22 cellular contexts compared by ENCODE assay signal in genomic region chr5:97141539-97141938, GRCh38. TPM values are rescaled to one million over a fixed set of nuclear protein-coding genes. Genes with fewer than 3 reads are reported as not detected.
DNase-seq lines count a peak whose midpoint lies in the region; ATAC-seq, FAIRE-seq and TF ChIP-seq lines count a peak whose summit lies in the region.
"Had no signal": no experiment of that assay in that cellular context is flagged by ENCODE, and none has a peak within 500 bp of the region (broad histone marks: within the 10 kb centered on the region; RNA-seq: fewer than 3 reads in every experiment).

No MANE protein-coding gene starts in this region.

- H3K27me3 Mint-ChIP-seq in naive thymus-derived CD8-positive, alpha-beta T cell = peaks cover 0 to 3% (median 3%) of the 10 kb centered on the region in 5 donors

- no peaks in the 10 kb centered on the region for H3K36me3 ChIP-seq in cardiac muscle cell
- H3K36me3 ChIP-seq in heart right ventricle = no peaks in the 10 kb centered on the region
- H3K36me3 ChIP-seq in neural cell (ENCODE audit: insufficient read depth, low read length) = no peaks in the 10 kb centered on the region
- H3K36me3 ChIP-seq in kidney (ENCODE audit: control insufficient read depth in 1 of 2, insufficient read depth in 2 of 2, low read length in 2 of 2) = no peaks in the 10 kb centered on the region
- H3K36me3 ChIP-seq: BE2C had no signal

- H3K9me3 Mint-ChIP-seq in naive thymus-derived CD8-positive, alpha-beta T cell = no peaks in the 10 kb centered on the region
- H3K9me3 Mint-ChIP-seq: CD4-positive, alpha-beta memory T cell; H9 had no signal

- intact Hi-C loops in heart right ventricle (cut with DNase I) = loop anchor here in 9 of 10 donors (5.0 to 10.0 kb wide), 9 partner anchors 97 to 527 kb away; no protein-coding TSS in a partner anchor
- intact Hi-C loops in kidney (cut with DNase I) = no loop called here

- H3K27ac ChIP-seq in cardiac muscle cell (peak overlapping the region; percentile 85), heart right ventricle (no peak overlapping the region), neural cell (ENCODE audit: low read length) (no peak overlapping the region), kidney (ENCODE audit: low read depth in 2 of 2, low read length in 2 of 2) (no peak overlapping the region)
- H3K27ac ChIP-seq: HL-60, PC-9 had no signal

- H3K4me3 ChIP-seq in cardiac muscle cell = peak overlapping the region; percentile 59
- no peak overlapping the region for H3K4me3 ChIP-seq in heart right ventricle
- H3K4me3 ChIP-seq in neural cell (ENCODE audit: low read length) = peak overlapping the region; percentile 18
- no peak overlapping the region for H3K4me3 ChIP-seq in kidney (ENCODE audit: low read length in 2 of 2)
- H3K4me3 ChIP-seq: K562, PC-9 had no signal

- no peak overlapping the region for H3K4me3 Mint-ChIP-seq in naive thymus-derived CD8-positive, alpha-beta T cell
- H3K4me3 Mint-ChIP-seq: CD4-positive, alpha-beta memory T cell; H9 had no signal

- DNase-seq in cardiac muscle cell (ENCODE audit: low read depth in 1 of 2, low spot score in 1 of 2) = no peak
- no peak for DNase-seq in heart right ventricle
- DNase-seq in globus pallidus (ENCODE audit: low spot score) = peak; percentile 13
- DNase-seq in naive thymus-derived CD8-positive, alpha-beta T cell = no peak
- DNase-seq in COLO829 (ENCODE audit: low spot score) = no peak
- no peak for DNase-seq in NCI-H2227 treated with DMSO at 0.1 percent for 48 hours (lab: John Stamatoyannopoulos, UW)
- no peak for DNase-seq in kidney
- DNase-seq: 8988T; BE2C; CD4-positive, alpha-beta memory T cell; DMS79 treated with DMSO at 0.1 percent for 48 hours; H9; MV-4-11; NCI-H1417 treated with DMSO at 0.1 percent for 48 hours; NCI-H1930; NCI-H510A treated with DMSO at 0.1 percent for 48 hours; NCI-H82; PC-9 had no signal

- ATAC-seq in heart right ventricle = no peak
- no peak for ATAC-seq in naive thymus-derived CD8-positive, alpha-beta T cell

- H3K36me3 Mint-ChIP-seq in naive thymus-derived CD8-positive, alpha-beta T cell = no peaks in the 10 kb centered on the region
- H3K36me3 Mint-ChIP-seq: CD4-positive, alpha-beta memory T cell had no signal

- H3K27ac Mint-ChIP-seq in naive thymus-derived CD8-positive, alpha-beta T cell = no peak overlapping the region
- H3K27ac Mint-ChIP-seq: CD4-positive, alpha-beta memory T cell had no signal

- no peak for TF ChIP-seq CTCF in cardiac muscle cell (IDR thresholded peaks at IDR 0.05; ENCODE audit: low read depth, low read length)
- no peak for TF ChIP-seq CTCF in heart right ventricle (IDR thresholded peaks at IDR 0.05)
- TF ChIP-seq CTCF in neural cell (IDR thresholded peaks at IDR 0.05; ENCODE audit: poor library complexity, severe bottlenecking) = no peak
- no peak for TF ChIP-seq CTCF in kidney (IDR thresholded peaks at IDR 0.05; ENCODE audit: borderline replicate concordance, extremely low read depth, insufficient read depth)

- H3K4me2 ChIP-seq in neural cell (ENCODE audit: low read length) = no peak overlapping the region
- H3K4me2 ChIP-seq: PC-9 had no signal

- peaks cover 29% of the 10 kb centered on the region for H3K79me2 ChIP-seq in neural cell (replicated peaks; ENCODE audit: insufficient read depth, low read length)

- H3K9ac ChIP-seq in neural cell (ENCODE audit: low read length) = no peak overlapping the region
- H3K9ac ChIP-seq in kidney (ENCODE audit: low read length in 2 of 2) = no peak overlapping the region

- no peak for TF ChIP-seq RAD21 in neural cell (conservative IDR thresholded peaks at IDR 0.05)

- H3K4me1 Mint-ChIP-seq in naive thymus-derived CD8-positive, alpha-beta T cell = no peaks in the 10 kb centered on the region
- H3K4me1 Mint-ChIP-seq: CD4-positive, alpha-beta memory T cell had no signal

- H3K27me3 ChIP-seq in cardiac muscle cell = no peaks in the 10 kb centered on the region
- no peaks in the 10 kb centered on the region for H3K27me3 ChIP-seq in heart right ventricle
- H3K27me3 ChIP-seq in neural cell (ENCODE audit: insufficient read depth, low read depth, low read length) = no peaks in the 10 kb centered on the region
- H3K27me3 ChIP-seq: BE2C had no signal

- H4K20me1 ChIP-seq in neural cell (ENCODE audit: insufficient read depth) = no peaks in the 10 kb centered on the region

- H3K9me3 ChIP-seq in cardiac muscle cell (ENCODE audit: low read depth) = no peaks in the 10 kb centered on the region
- no peaks in the 10 kb centered on the region for H3K9me3 ChIP-seq in heart right ventricle
- H3K9me3 ChIP-seq in neural cell (ENCODE audit: low read length) = no peaks in the 10 kb centered on the region
- no peaks in the 10 kb centered on the region for H3K9me3 ChIP-seq in kidney (ENCODE audit: control insufficient read depth in 1 of 2, low read length in 2 of 2)
- H3K9me3 ChIP-seq: BE2C had no signal

- no peaks in the 10 kb centered on the region for H3K9me2 ChIP-seq in neural cell (ENCODE audit: insufficient read depth, low read length)

- no peak for TF ChIP-seq EP300 in neural cell (conservative IDR thresholded peaks at IDR 0.05; ENCODE audit: poor library complexity, severe bottlenecking)

- no peaks in the 10 kb centered on the region for H3F3A ChIP-seq in neural cell (ENCODE audit: insufficient read depth, low read length, poor library complexity, severe bottlenecking)

- POLR2A ChIA-PET in naive thymus-derived CD8-positive, alpha-beta T cell (lab: Charles Lee) = no interaction called here

- peaks cover 42% of the 10 kb centered on the region for H3K4me1 ChIP-seq in cardiac muscle cell (ENCODE audit: low read depth)
- peaks cover 0 to 8% (median 0%) of the 10 kb centered on the region in 9 donors for H3K4me1 ChIP-seq in heart right ventricle
- H3K4me1 ChIP-seq in kidney (ENCODE audit: control insufficient read depth in 1 of 2, insufficient read depth in 1 of 2, low read depth in 1 of 2, low read length in 2 of 2) = no peaks in the 10 kb centered on the region

- no peak for FAIRE-seq in kidney (lab: Jason Lieb, UNC)
- FAIRE-seq: HTR-8/SVneo had no signal

- 70 to 71% methylated on average over 2 of the region's 2 CpGs for WGBS in heart right ventricle, 2 donors

- no peak overlapping the region for H2AFZ ChIP-seq in neural cell (ENCODE audit: low read depth, low read length)
- H2AFZ ChIP-seq: PC-9 had no signal

TF ChIP-seq in neural cell, 6 proteins besides CTCF, POLR2A, EP300 and RAD21:
- TF ChIP-seq POLR2AphosphoS5 (IDR thresholded peaks at IDR 0.05) (no peak), TAF1 (IDR thresholded peaks at IDR 0.05; ENCODE audit: low read depth) (no peak), REST (IDR thresholded peaks at IDR 0.05; ENCODE audit: borderline replicate concordance) (no peak), SMC3 (conservative IDR thresholded peaks at IDR 0.05; ENCODE audit: poor library complexity) (no peak), MXI1 (conservative IDR thresholded peaks at IDR 0.05; ENCODE audit: poor library complexity, severe bottlenecking) (no peak)
TF ChIP-seq in neural cell: peak in this region for 0.

RNA-seq across cellular contexts. Expression of gene LIX1, which starts 0.9 kb away (rescaled TPM):
- total RNA-seq in cardiac muscle cell = 68.1 and 108 TPM in 2 replicates
- polyA plus RNA-seq in cardiac muscle cell = 80.1 and 96.0 TPM in 2 replicates
- not detected for total RNA-seq in heart right ventricle
- polyA plus RNA-seq in heart right ventricle = under 1 TPM in 1 of 2 donors, not detected in 1; 0.01 TPM
- polyA plus RNA-seq in neural cell = 1.1 and 1.9 TPM in 2 replicates
- 1.2 and 2.0 TPM in 2 replicates for polyA minus RNA-seq in neural cell
- not detected for total RNA-seq in naive thymus-derived CD8-positive, alpha-beta T cell
- not detected for polyA plus RNA-seq in naive thymus-derived CD8-positive, alpha-beta T cell
- total RNA-seq in kidney = 33.4 TPM
- polyA plus RNA-seq in kidney (ENCODE audit: insufficient read depth, low read depth, low replicate concordance) = 0.65 TPM
- total RNA-seq: CD4-positive, alpha-beta memory T cell; K562; PC-9 had no signal
- polyA plus RNA-seq: CD4-positive, alpha-beta memory T cell had no signal

RNA-seq across cellular contexts. Expression of gene RIOK2, which starts 41.5 kb away (rescaled TPM):
- total RNA-seq in cardiac muscle cell (20.5 and 23.6 TPM in 2 replicates), heart right ventricle (10 to 100 TPM; 16.4 to 23.9 (median 19.7) TPM), kidney (23.3 TPM)
- polyA plus RNA-seq in cardiac muscle cell (26.4 and 48.1 TPM in 2 replicates), heart right ventricle (10 to 100 TPM in 1 of 2 donors, 1 to 10 TPM in 1; 7.9 to 24.5 TPM), neural cell (17.4 and 20.7 TPM in 2 replicates), kidney (ENCODE audit: insufficient read depth, low read depth, low replicate concordance) (18.2 TPM)
- 39.8 and 48.2 TPM in 2 replicates for polyA minus RNA-seq in neural cell
- total RNA-seq in naive thymus-derived CD8-positive, alpha-beta T cell = 10 to 100 TPM; 39.8 to 42.7 TPM
- polyA plus RNA-seq in naive thymus-derived CD8-positive, alpha-beta T cell = 10 to 100 TPM; 14.0 to 21.6 (median 20.5) TPM

Comparison
In these comparisons a context has a peak if more than half of its experiments do, and no peak if none do; other contexts are left out.
1. H3K4me3 ChIP-seq: peak in cardiac muscle cell (single experiment) and neural cell (single experiment); none in heart right ventricle (0 of 10) and kidney (0 of 2).
2. RNA of gene LIX1, which starts 0.9 kb away (polyA plus RNA-seq): 80.1 to 96.0 TPM in cardiac muscle cell; 1.1 to 1.9 TPM in neural cell, 0.65 TPM in kidney (single experiment), 0.01 TPM in heart right ventricle and not detected in naive thymus-derived CD8-positive, alpha-beta T cell; every median in the first group is over 10 times any median in the second.